In genomic region chr17:8964801-8965393, GRCh38 we compare ENCODE assay signal across 8 cellular contexts. TPM values are rescaled to one million over a fixed set of nuclear protein-coding genes. Genes with fewer than 3 reads are reported as not detected.
A peak's percentile ranks its signal among the peaks of the same experiment; 100 is the strongest.
DNase-seq lines count a peak whose midpoint lies in the region; ATAC-seq lines count a peak whose summit lies in the region.

No MANE protein-coding gene starts in this region.

- H3K36me3 Mint-ChIP-seq in activated CD8-positive, alpha-beta memory T cell treated with anti-CD3 and anti-CD28 coated beads, Interleukin-2, amount 10 ng/mL, durations not matched to agents 7 days and 5 days, result peaks cover 49% of the 10 kb centered on the region
- peaks cover 27 to 37% (median 36%) of the 10 kb centered on the region in 3 donors for H3K36me3 Mint-ChIP-seq in immature natural killer cell

- H3K27ac ChIP-seq in temporal lobe (ENCODE audit: low read depth, low read length), result peak overlapping the region; percentile 57

- peak; percentile 15 for ATAC-seq in GM18873 (IDR thresholded peaks at IDR 0.05; ENCODE audit: low FRiP score, unreplicated experiment)
- ATAC-seq in HG03159 (IDR thresholded peaks at IDR 0.05; ENCODE audit: unreplicated experiment), result peak; percentile 16
- ATAC-seq in activated CD8-positive, alpha-beta memory T cell treated with anti-CD3 and anti-CD28 coated beads, Interleukin-2, amount 10 ng/mL, durations not matched to agents 7 days and 5 days, result peak; percentile 52

- peaks cover 68% of the 10 kb centered on the region for H3K4me1 Mint-ChIP-seq in activated CD8-positive, alpha-beta memory T cell treated with anti-CD3 and anti-CD28 coated beads, Interleukin-2, amount 10 ng/mL, durations not matched to agents 7 days and 5 days
- peaks cover 54 to 69% of the 10 kb centered on the region in 2 donors for H3K4me1 Mint-ChIP-seq in immature natural killer cell

- peak overlapping the region; percentile 97 for H3K27ac Mint-ChIP-seq in activated CD8-positive, alpha-beta memory T cell treated with anti-CD3 and anti-CD28 coated beads, Interleukin-2, amount 10 ng/mL, durations not matched to agents 7 days and 5 days
- H3K27ac Mint-ChIP-seq in immature natural killer cell, result peak overlapping the region; percentile 94 to 99 (median 98)

- no peaks in the 10 kb centered on the region for H3K27me3 Mint-ChIP-seq in activated CD8-positive, alpha-beta memory T cell treated with anti-CD3 and anti-CD28 coated beads, Interleukin-2, amount 10 ng/mL, durations not matched to agents 7 days and 5 days
- peaks cover 9 to 17% (median 14%) of the 10 kb centered on the region in 3 donors for H3K27me3 Mint-ChIP-seq in immature natural killer cell (ENCODE audit: low read depth in 3 of 3)

- peak overlapping the region; percentile 97 for H3K4me3 Mint-ChIP-seq in activated CD8-positive, alpha-beta memory T cell treated with anti-CD3 and anti-CD28 coated beads, Interleukin-2, amount 10 ng/mL, durations not matched to agents 7 days and 5 days
- peak overlapping the region; percentile 98 to 99 (median 98) for H3K4me3 Mint-ChIP-seq in immature natural killer cell

- CTCF ChIA-PET in activated CD8-positive, alpha-beta memory T cell treated with anti-CD3 and anti-CD28 coated beads, Interleukin-2, amount 10 ng/mL, durations not matched to agents 7 days and 5 days (lab: Charles Lee), result interaction anchor here (0.9 to 3.3 kb wide), 8 partner anchors 8 to 70 kb away, joined by 3 to 23 read pairs (median 4); no protein-coding TSS in a partner anchor

- peak; percentile 67 for DNase-seq in activated CD8-positive, alpha-beta memory T cell treated with anti-CD3 and anti-CD28 coated beads, Interleukin-2, amount 10 ng/mL, durations not matched to agents 7 days and 5 days
- peak; percentile 58 to 66 (median 62) for DNase-seq in immature natural killer cell
- DNase-seq in Ammon's horn (ENCODE audit: low spot score), result no peak
- no peak for DNase-seq in NCI-H2227 treated with DMSO at 0.1 percent for 48 hours (lab: John Stamatoyannopoulos, UW)
- DNase-seq in HCEC 1CT, result no peak

- peaks cover 12% of the 10 kb centered on the region for H3K9me3 Mint-ChIP-seq in activated CD8-positive, alpha-beta memory T cell treated with anti-CD3 and anti-CD28 coated beads, Interleukin-2, amount 10 ng/mL, durations not matched to agents 7 days and 5 days (ENCODE audit: low read depth)
- H3K9me3 Mint-ChIP-seq in immature natural killer cell, result peaks cover 0 to 9% (median 0%) of the 10 kb centered on the region in 6 donors

RNA-seq across cellular contexts. Expression of gene PIK3R5, which starts 0.6 kb away (rescaled TPM):
- total RNA-seq in activated CD8-positive, alpha-beta memory T cell treated with anti-CD3 and anti-CD28 coated beads, Interleukin-2, amount 10 ng/mL, durations not matched to agents 7 days and 5 days, result 10 to 100 TPM; 48.9 to 51.2 TPM
- polyA plus RNA-seq in immature natural killer cell, result 10 to 100 TPM; 26.7 to 90.9 (median 28.9) TPM
- 0.49 TPM for total RNA-seq in temporal lobe

RNA-seq across cellular contexts. Expression of gene NTN1, which starts 56.4 kb away (rescaled TPM):
- under 1 TPM in 1 of 2 experiments, not detected in 1; 0.28 TPM for total RNA-seq in activated CD8-positive, alpha-beta memory T cell treated with anti-CD3 and anti-CD28 coated beads, Interleukin-2, amount 10 ng/mL, durations not matched to agents 7 days and 5 days
- not detected for polyA plus RNA-seq in immature natural killer cell
- 4.4 TPM for total RNA-seq in temporal lobe

Comparison
In these comparisons a context has a peak if more than half of its experiments do, and no peak if none do; other contexts are left out.
1. DNase-seq: peak in activated CD8-positive, alpha-beta memory T cell treated with anti-CD3 and anti-CD28 coated beads, Interleukin-2, amount 10 ng/mL, durations not matched to agents 7 days and 5 days (single experiment) and immature natural killer cell (3 of 3); none in Ammon's horn (single experiment), NCI-H2227 treated with DMSO at 0.1 percent for 48 hours (single experiment) and HCEC 1CT (single experiment).
2. RNA of gene PIK3R5, which starts 0.6 kb away (total RNA-seq): 48.9 to 51.2 TPM in activated CD8-positive, alpha-beta memory T cell treated with anti-CD3 and anti-CD28 coated beads, Interleukin-2, amount 10 ng/mL, durations not matched to agents 7 days and 5 days; 0.49 TPM in temporal lobe (single experiment); every median in the first group is over 10 times any median in the second.
3. Peak in every context shown above with its lines, with median percentiles within 50 percentile points of each other: ATAC-seq.